In genomic region chr3:123536153-123536895, GRCh38 we compare ENCODE assay signal across 13 cellular contexts. TPM values are rescaled to one million over a fixed set of nuclear protein-coding genes. Genes with fewer than 3 reads are reported as not detected.
DNase-seq lines count a peak whose midpoint lies in the region; ATAC-seq and TF ChIP-seq lines count a peak whose summit lies in the region.
"Had no signal": no experiment of that assay in that cellular context is flagged by ENCODE, and none has a peak within 500 bp of the region (broad histone marks: within the 10 kb centered on the region; RNA-seq: fewer than 3 reads in every experiment).

No MANE protein-coding gene starts in this region.

- DNase-seq in left lobe of liver (ENCODE audit: low spot score) = no peak
- DNase-seq in AG08396 (ENCODE audit: low spot score) = no peak
- no peak for DNase-seq in activated effector memory CD4-positive, alpha-beta T cell treated with Interleukin-2 at 50 U/mL for 16 hours
- no peak for DNase-seq in chondrocyte (ENCODE audit: low spot score)
- DNase-seq: activated CD8-positive, alpha-beta memory T cell treated with anti-CD3 and anti-CD28 coated beads, Interleukin-2, amount 50 U/mL, for 48 hours; amniotic stem cell; SK-N-SH; testis had no signal

- no peaks in the 10 kb centered on the region for H3K27me3 Mint-ChIP-seq in chondrocyte (ENCODE audit: low read depth)
- H3K27me3 Mint-ChIP-seq: dendritic cell treated with granulocyte-macrophage colony-stimulating factor and Interleukin-4, amounts not matched to agents 40 ng/mL and 50 ng/mL, for 4 days; memory B cell had no signal

- no peaks in the 10 kb centered on the region for H3K9me3 Mint-ChIP-seq in chondrocyte (ENCODE audit: low read depth)
- H3K9me3 Mint-ChIP-seq: dendritic cell treated with granulocyte-macrophage colony-stimulating factor and Interleukin-4, amounts not matched to agents 40 ng/mL and 50 ng/mL, for 4 days; memory B cell had no signal

- H3K27ac Mint-ChIP-seq in chondrocyte (ENCODE audit: unreplicated experiment) = no peak overlapping the region
- H3K27ac Mint-ChIP-seq: dendritic cell treated with granulocyte-macrophage colony-stimulating factor and Interleukin-4, amounts not matched to agents 40 ng/mL and 50 ng/mL, for 4 days; memory B cell had no signal

- peak; percentile 78 for ATAC-seq in GM18511 (IDR thresholded peaks at IDR 0.05; ENCODE audit: unreplicated experiment)
- ATAC-seq in GM21381 (IDR thresholded peaks at IDR 0.05; ENCODE audit: unreplicated experiment) = peak; percentile 66
- ATAC-seq in HG03108 (IDR thresholded peaks at IDR 0.05; ENCODE audit: unreplicated experiment) = peak; percentile 67
- ATAC-seq in left lobe of liver = peak; percentile 64

- no peaks in the 10 kb centered on the region for H3K36me3 Mint-ChIP-seq in chondrocyte (ENCODE audit: low read depth)

- H3K4me1 Mint-ChIP-seq in chondrocyte (ENCODE audit: low read depth) = peaks cover 45% of the 10 kb centered on the region

- no peak overlapping the region for H3K4me3 Mint-ChIP-seq in chondrocyte (ENCODE audit: unreplicated experiment)
- H3K4me3 Mint-ChIP-seq: dendritic cell treated with granulocyte-macrophage colony-stimulating factor and Interleukin-4, amounts not matched to agents 40 ng/mL and 50 ng/mL, for 4 days; memory B cell had no signal

- TF ChIP-seq CTCF in chondrocyte (IDR thresholded peaks at IDR 0.05) = no peak

RNA-seq across cellular contexts. Expression of gene HACD2, which starts 48.5 kb away (rescaled TPM):
- total RNA-seq in left lobe of liver = 24.5 TPM
- total RNA-seq in chondrocyte = 78.4 to 106 TPM (median 79.0 TPM) in 3 replicates
